ENCODE assay signal across 29 cellular contexts in the genomic region with DNA sequence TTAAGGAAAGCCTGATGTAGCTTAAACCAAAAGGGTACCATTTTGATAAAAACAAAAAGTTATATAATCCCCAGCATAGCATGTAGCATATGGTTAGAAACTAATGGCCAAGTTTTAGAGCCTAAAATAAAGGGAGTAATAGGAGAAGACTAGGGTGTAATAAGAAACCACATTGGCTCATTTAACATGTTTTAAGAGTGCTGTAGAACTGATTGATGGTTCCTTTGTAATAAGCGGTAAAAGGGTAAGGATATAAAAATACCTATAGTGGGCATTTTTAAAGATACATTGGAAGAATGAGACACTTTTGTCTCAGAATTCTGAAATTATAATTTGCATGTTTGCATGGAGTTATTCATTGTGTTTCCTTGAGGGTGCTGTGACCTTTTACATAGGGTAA. TPM values are rescaled to one million over a fixed set of nuclear protein-coding genes. Genes with fewer than 3 reads are reported as not detected.
"Had no signal": no experiment of that assay in that cellular context is flagged by ENCODE, and none has a peak within 500 bp of the region (broad histone marks: within the 10 kb centered on the region; RNA-seq: fewer than 3 reads in every experiment).

No MANE protein-coding gene starts in this region.

- H3K9me3 ChIP-seq: SJSA1 had no signal

- H3K36me3 Mint-ChIP-seq: brain, WTC11 had no signal

- H3K27ac Mint-ChIP-seq: activated CD4-positive, alpha-beta T cell treated with anti-CD3 and anti-CD28 coated beads, Interleukin-2, amount 10 ng/mL, durations not matched to agents 24 days and 14 days; activated naive CD4-positive, alpha-beta T cell treated with anti-CD3 and anti-CD28 coated beads for 36 hours; activated naive CD8-positive, alpha-beta T cell; brain; WTC11 had no signal

- H3K36me3 ChIP-seq: SJSA1 had no signal

- ATAC-seq: activated T-cell treated with anti-CD3 and anti-CD28 coated beads, Interleukin-2, amount 50 U/mL, for 4 hours; K562; PC-3; SK-N-SH treated with all-trans-retinoic acid at 6 μM for 48 hours; T-helper 17 cell; WTC11 had no signal

- DNase-seq: activated CD4-positive, alpha-beta T cell treated with anti-CD3 and anti-CD28 coated beads for 1 hour; activated CD4-positive, alpha-beta T cell treated with anti-CD3 and anti-CD28 coated beads, Interleukin-2, amount 10 ng/mL, durations not matched to agents 24 days and 14 days; activated CD4-positive, alpha-beta T cell treated with anti-CD3 and anti-CD28 coated beads, Interleukin-2, amount 50 U/mL, for 48 hours; activated gamma-delta T cell; activated naive CD4-positive, alpha-beta T cell treated with anti-CD3 and anti-CD28 coated beads for 36 hours; activated T-cell treated with anti-CD3 and anti-CD28 coated beads, Interleukin-2, amount 50 U/mL, for 4 hours; amygdala; Karpas-422; MM.1S; NCI-H1105; NCI-H1436 treated with DMSO at 0.1 percent for 48 hours; NCI-H187 treated with DMSO at 0.1 percent for 48 hours; NCI-H2081 treated with DMSO at 0.1 percent for 48 hours; NCI-H2227 treated with DMSO at 0.1 percent for 48 hours; NCI-H446 treated with DMSO at 0.1 percent for 48 hours; NCI-H526; NK-92 treated with Interleukin-12 subunit alpha and Interleukin-12 subunit beta, amount 100 ng/mL, for 24 hours; PC-3; SHP77; T-helper 17 cell; T-helper 9 cell had no signal

- H3K4me1 ChIP-seq: SJSA1 had no signal

- H3K27ac ChIP-seq: SJSA1 had no signal

- H3K27me3 ChIP-seq: SJSA1 had no signal

- H3K4me1 Mint-ChIP-seq: central memory CD8-positive, alpha-beta T cell had no signal

- H3K27me3 Mint-ChIP-seq: activated CD4-positive, alpha-beta T cell treated with anti-CD3 and anti-CD28 coated beads, Interleukin-2, amount 10 ng/mL, durations not matched to agents 24 days and 14 days; activated naive CD8-positive, alpha-beta T cell; brain; central memory CD8-positive, alpha-beta T cell; T-helper 17 cell had no signal

- H3K9me3 Mint-ChIP-seq: activated naive CD4-positive, alpha-beta T cell treated with anti-CD3 and anti-CD28 coated beads for 36 hours; activated T-cell treated with anti-CD3 and anti-CD28 coated beads, Interleukin-2, amount 50 U/mL, for 4 hours; central memory CD8-positive, alpha-beta T cell had no signal

- H3K4me3 ChIP-seq: K562, SJSA1 had no signal

- H3K4me3 Mint-ChIP-seq: activated CD4-positive, alpha-beta T cell treated with anti-CD3 and anti-CD28 coated beads, Interleukin-2, amount 10 ng/mL, durations not matched to agents 24 days and 14 days; activated naive CD4-positive, alpha-beta T cell treated with anti-CD3 and anti-CD28 coated beads for 36 hours; activated naive CD8-positive, alpha-beta T cell; activated T-cell treated with anti-CD3 and anti-CD28 coated beads, Interleukin-2, amount 50 U/mL, for 4 hours; brain; central memory CD8-positive, alpha-beta T cell; T-helper 17 cell; WTC11 had no signal

RNA-seq across cellular contexts. Expression of gene PSMA8, which starts 1.9 kb away (rescaled TPM):
- total RNA-seq: astrocyte, K562, PC-3, SJSA1, WTC11 had no signal
